Comparison of ENCODE assay signal across 8 cellular contexts in genomic region chr11:115334932-115335788, GRCh38.
A peak's percentile ranks its signal among the peaks of the same experiment; 100 is the strongest.
DNase-seq lines count a peak whose midpoint lies in the region; ATAC-seq, FAIRE-seq and TF ChIP-seq lines count a peak whose summit lies in the region.

No MANE protein-coding gene starts in this region.

- no peak overlapping the region for H3K4me3 Mint-ChIP-seq in T-cell

- H3K27me3 ChIP-seq in esophagus squamous epithelium (no peaks in the 10 kb centered on the region), sigmoid colon (no peaks in the 10 kb centered on the region)

- intact Hi-C loops in esophagus squamous epithelium (cut with DNase I) (loop anchor here (5.0 kb wide), 2 partner anchors 887 to 942 kb away; no protein-coding TSS in a partner anchor), sigmoid colon (cut with DNase I) (no loop called here)

- no peak for TF ChIP-seq POLR2A in GM12892 (IDR thresholded peaks at IDR 0.05; ENCODE audit: low read depth, low read length)
- TF ChIP-seq POLR2A in esophagus squamous epithelium (IDR thresholded peaks at IDR 0.05), result no peak
- TF ChIP-seq POLR2A in sigmoid colon (IDR thresholded peaks at IDR 0.05), result no peak

- ATAC-seq in HG02678 (IDR thresholded peaks at IDR 0.05; ENCODE audit: unreplicated experiment) (no peak), T-cell (replicated peaks in 1 of 4) (no peak)

- no peaks in the 10 kb centered on the region for H3K36me3 Mint-ChIP-seq in T-cell

- peaks cover 0 to 1% of the 10 kb centered on the region in 2 donors for H3K27me3 Mint-ChIP-seq in T-cell

- H3K4me1 ChIP-seq in esophagus squamous epithelium (no peaks in the 10 kb centered on the region), sigmoid colon (no peaks in the 10 kb centered on the region)

- no peak for TF ChIP-seq EP300 in sigmoid colon (IDR thresholded peaks at IDR 0.05)

- H3K27ac ChIP-seq in esophagus squamous epithelium (no peak overlapping the region), sigmoid colon (no peak overlapping the region)

- no peak overlapping the region for H3K27ac Mint-ChIP-seq in T-cell

- TF ChIP-seq CTCF in esophagus squamous epithelium (IDR thresholded peaks at IDR 0.05) (peak; percentile 40 to 72 (median 70)), sigmoid colon (IDR thresholded peaks at IDR 0.05) (peak; percentile 41 to 72 (median 52))

- peak; percentile 5 for FAIRE-seq in GM12892 (lab: Jason Lieb, UNC)

- H3K4me3 ChIP-seq in esophagus squamous epithelium (no peak overlapping the region), sigmoid colon (no peak overlapping the region)

- H3K9me3 Mint-ChIP-seq in T-cell, result no peaks in the 10 kb centered on the region

- H3K36me3 ChIP-seq in esophagus squamous epithelium, result no peaks in the 10 kb centered on the region
- no peaks in the 10 kb centered on the region for H3K36me3 ChIP-seq in sigmoid colon

- 49 to 61% methylated on average over 3 of the region's 3 CpGs for WGBS in esophagus squamous epithelium, 2 donors
- 45 to 51% methylated on average over 3 of the region's 3 CpGs for WGBS in sigmoid colon, 2 donors

- POLR2A ChIA-PET in T-cell (lab: Charles Lee), result interaction anchor here in 1 of 2 donors (0.6 kb wide), 1 partner anchor 1651 kb away, joined by 3 read pairs; no protein-coding TSS in a partner anchor

- no peaks in the 10 kb centered on the region for H3K9me3 ChIP-seq in esophagus squamous epithelium
- no peaks in the 10 kb centered on the region for H3K9me3 ChIP-seq in sigmoid colon

- no peaks in the 10 kb centered on the region for H3K4me1 Mint-ChIP-seq in T-cell

- peak; percentile 3 for DNase-seq in A172 (ENCODE audit: low spot score)
- no peak for DNase-seq in GM12892 (ENCODE audit: insufficient read length)
- DNase-seq in NOMO-1 treated with dmso at 0.1 percent for 144 hours (lab: John Stamatoyannopoulos, UW; ENCODE audit: unreplicated experiment), result peak; percentile 6
- DNase-seq in esophagus squamous epithelium (lab: John Stamatoyannopoulos, UW), result no peak
- no peak for DNase-seq in sigmoid colon
- DNase-seq in NK-92 (lab: John Stamatoyannopoulos, UW; ENCODE audit: unreplicated experiment), result no peak
- no peak for DNase-seq in T-cell

- CTCF ChIA-PET in T-cell (lab: Charles Lee), result interaction anchor here in 1 of 2 donors (0.6 to 1.5 kb wide), 3 partner anchors 10 to 1356 kb away, joined by 3 to 8 read pairs (median 3); no protein-coding TSS in a partner anchor

Comparison
In these comparisons a context has a peak if more than half of its experiments do, and no peak if none do; other contexts are left out.
1. DNase-seq: peak in A172 (single experiment) and NOMO-1 treated with dmso at 0.1 percent for 144 hours (single experiment); none in GM12892 (single experiment), esophagus squamous epithelium (single experiment), sigmoid colon (single experiment), NK-92 (single experiment) and T-cell (0 of 34).